38 cellular contexts compared by ENCODE assay signal in the genomic region with DNA sequence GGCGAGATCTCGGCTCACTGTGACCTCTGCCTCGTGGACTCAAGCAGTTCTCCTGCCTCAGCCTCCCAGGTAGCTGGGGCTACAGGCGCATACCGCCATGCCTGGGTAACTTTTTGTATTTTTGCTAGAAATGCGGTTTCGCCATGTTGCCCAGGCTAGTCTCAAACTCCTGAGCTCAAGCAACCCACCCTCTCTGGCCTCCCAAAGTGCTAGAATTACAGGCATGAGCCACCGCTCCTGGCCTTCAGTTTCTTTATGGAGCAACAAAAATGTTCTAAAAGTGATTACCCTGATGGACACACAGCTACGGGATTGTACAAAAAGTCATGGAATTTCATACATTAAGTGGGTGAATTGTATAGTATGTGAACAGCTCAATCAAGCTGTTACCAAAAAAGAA.
"Had no signal": no experiment of that assay in that cellular context is flagged by ENCODE, and none has a peak within 500 bp of the region (broad histone marks: within the 10 kb centered on the region; RNA-seq: fewer than 3 reads in every experiment).

No MANE protein-coding gene starts in this region.

- H3K4me3 Mint-ChIP-seq: activated naive CD4-positive, alpha-beta T cell treated with anti-CD3 and anti-CD28 coated beads for 36 hours; activated naive CD4-positive, alpha-beta T cell treated with anti-CD3 and anti-CD28 coated beads, Interleukin-2, amount 10 ng/mL, durations not matched to agents 7 days and 5 days; activated naive CD4-positive, alpha-beta T cell treated with anti-CD3 and anti-CD28 coated beads, Interleukin-2, amount 50 U/mL, for 24 hours; activated naive CD8-positive, alpha-beta T cell; activated naive CD8-positive, alpha-beta T cell treated with anti-CD3 and anti-CD28 coated beads for 36 hours; activated naive CD8-positive, alpha-beta T cell treated with anti-CD3 and anti-CD28 coated beads, Interleukin-2, amount 10 ng/mL, durations not matched to agents 7 days and 5 days; activated naive CD8-positive, alpha-beta T cell treated with anti-CD3 and anti-CD28 coated beads, Interleukin-2, amount 50 U/mL, for 24 hours; activated T-cell treated with anti-CD3 and anti-CD28 coated beads, Interleukin-2, amount 50 U/mL, for 24 hours; activated T-cell treated with anti-CD3 and anti-CD28 coated beads, Interleukin-2, amount 50 U/mL, for 4 hours; activated T-cell treated with anti-CD3 and anti-CD28 coated beads, Interleukin-2, amount 50 U/mL, for 72 hours; activated T-helper 1 cell treated with anti-CD3 and anti-CD28 coated beads, Interleukin-12 subunit alpha, Interleukin-12 subunit beta, Interleukin-2, Interleukin-4 antibody, amounts not matched to agents 30 ng/mL and 10 ng/mL and 1 ng/mL, durations not matched to agents 14 hours and 24 hours and 36 hours; activated T-helper 17 cell treated with anti-CD3 and anti-CD28 coated beads, Interleukin-2, amount 50 U/mL, for 72 hours; brain; central memory CD8-positive, alpha-beta T cell had no signal

- H3K9me3 Mint-ChIP-seq: activated naive CD4-positive, alpha-beta T cell treated with anti-CD3 and anti-CD28 coated beads for 36 hours; activated naive CD8-positive, alpha-beta T cell treated with anti-CD3 and anti-CD28 coated beads for 36 hours had no signal

- H3K9me3 ChIP-seq: adrenal gland, body of pancreas had no signal

- H3K27ac ChIP-seq: adrenal gland, ascending aorta, body of pancreas, brain microvascular endothelial cell, breast epithelium, cardiac muscle cell had no signal

- ATAC-seq: activated naive CD4-positive, alpha-beta T cell treated with anti-CD3 and anti-CD28 coated beads, Interleukin-2, amount 50 U/mL, for 72 hours; activated naive CD8-positive, alpha-beta T cell treated with anti-CD3 and anti-CD28 coated beads, Interleukin-2, amount 50 U/mL, for 24 hours; activated T-cell treated with anti-CD3 and anti-CD28 coated beads, Interleukin-2, amount 50 U/mL, for 4 hours; activated T-cell treated with anti-CD3 and anti-CD28 coated beads, Interleukin-2, amount 50 U/mL, for 72 hours; activated T-helper 17 cell treated with anti-CD3 and anti-CD28 coated beads, Interleukin-2, amount 50 U/mL, for 72 hours; body of pancreas had no signal

- H3K27me3 Mint-ChIP-seq: activated naive CD4-positive, alpha-beta T cell treated with anti-CD3 and anti-CD28 coated beads, Interleukin-2, amount 10 ng/mL, durations not matched to agents 7 days and 5 days; activated naive CD4-positive, alpha-beta T cell treated with anti-CD3 and anti-CD28 coated beads, Interleukin-2, amount 50 U/mL, for 24 hours; activated naive CD8-positive, alpha-beta T cell; activated naive CD8-positive, alpha-beta T cell treated with anti-CD3 and anti-CD28 coated beads for 36 hours; activated naive CD8-positive, alpha-beta T cell treated with anti-CD3 and anti-CD28 coated beads, Interleukin-2, amount 10 ng/mL, durations not matched to agents 7 days and 5 days; activated naive CD8-positive, alpha-beta T cell treated with anti-CD3 and anti-CD28 coated beads, Interleukin-2, amount 50 U/mL, for 24 hours; activated T-cell treated with anti-CD3 and anti-CD28 coated beads, Interleukin-2, amount 50 U/mL, for 24 hours; activated T-helper 17 cell treated with anti-CD3 and anti-CD28 coated beads, Interleukin-2, amount 50 U/mL, for 72 hours; central memory CD8-positive, alpha-beta T cell had no signal

- H3K27me3 ChIP-seq: adrenal gland, ascending aorta, body of pancreas, brain microvascular endothelial cell, breast epithelium, cardiac muscle cell had no signal

- H3K27ac Mint-ChIP-seq: activated naive CD4-positive, alpha-beta T cell treated with anti-CD3 and anti-CD28 coated beads for 36 hours; activated naive CD4-positive, alpha-beta T cell treated with anti-CD3 and anti-CD28 coated beads, Interleukin-2, amount 10 ng/mL, durations not matched to agents 7 days and 5 days; activated naive CD4-positive, alpha-beta T cell treated with anti-CD3 and anti-CD28 coated beads, Interleukin-2, amount 50 U/mL, for 24 hours; activated naive CD4-positive, alpha-beta T cell treated with anti-CD3 and anti-CD28 coated beads, Interleukin-2, amount 50 U/mL, for 72 hours; activated naive CD8-positive, alpha-beta T cell; activated naive CD8-positive, alpha-beta T cell treated with anti-CD3 and anti-CD28 coated beads for 36 hours; activated naive CD8-positive, alpha-beta T cell treated with anti-CD3 and anti-CD28 coated beads, Interleukin-2, amount 10 ng/mL, durations not matched to agents 7 days and 5 days; activated naive CD8-positive, alpha-beta T cell treated with anti-CD3 and anti-CD28 coated beads, Interleukin-2, amount 50 U/mL, for 24 hours; activated T-cell treated with anti-CD3 and anti-CD28 coated beads, Interleukin-2, amount 50 U/mL, for 24 hours; activated T-cell treated with anti-CD3 and anti-CD28 coated beads, Interleukin-2, amount 50 U/mL, for 72 hours; activated T-helper 1 cell treated with anti-CD3 and anti-CD28 coated beads, Interleukin-12 subunit alpha, Interleukin-12 subunit beta, Interleukin-2, Interleukin-4 antibody, amounts not matched to agents 30 ng/mL and 10 ng/mL and 1 ng/mL, durations not matched to agents 14 hours and 24 hours and 36 hours; activated T-helper 17 cell treated with anti-CD3 and anti-CD28 coated beads, Interleukin-2, amount 50 U/mL, for 72 hours; activated T-helper 2 cell treated with anti-CD3 and anti-CD28 coated beads, Interferon-gamma antibody, Interleukin-2, Interleukin-4, amounts not matched to agents 10 μg/mL and 5 μg/mL and 100 μg/mL, durations not matched to agents 14 hours and 24 hours and 36 hours; brain had no signal

- H3K4me1 ChIP-seq: adrenal gland, ascending aorta, body of pancreas, breast epithelium had no signal

- DNase-seq: activated effector memory CD4-positive, alpha-beta T cell treated with anti-CD3 and anti-CD28 coated beads, Interleukin-2, amount 50 U/mL, for 16 hours; activated effector memory CD4-positive, alpha-beta T cell treated with Interleukin-2 at 50 U/mL for 16 hours; activated gamma-delta T cell; activated gamma-delta T cell treated with Interleukin-2 at 50 U/mL for 16 hours; activated naive CD4-positive, alpha-beta T cell; activated naive CD4-positive, alpha-beta T cell treated with anti-CD3 and anti-CD28 coated beads for 36 hours; activated naive CD4-positive, alpha-beta T cell treated with anti-CD3 and anti-CD28 coated beads, Interleukin-2, amount 10 ng/mL, durations not matched to agents 7 days and 5 days; activated naive CD4-positive, alpha-beta T cell treated with anti-CD3 and anti-CD28 coated beads, Interleukin-2, amount 50 U/mL, for 16 hours; activated naive CD4-positive, alpha-beta T cell treated with Interleukin-2 at 50 U/mL for 16 hours; activated naive CD8-positive, alpha-beta T cell treated with anti-CD3 and anti-CD28 coated beads for 36 hours; activated naive CD8-positive, alpha-beta T cell treated with anti-CD3 and anti-CD28 coated beads, Interleukin-2, amount 10 ng/mL, durations not matched to agents 7 days and 5 days; activated naive CD8-positive, alpha-beta T cell treated with anti-CD3 and anti-CD28 coated beads, Interleukin-2, amount 50 U/mL, for 24 hours; activated T-cell treated with anti-CD3 and anti-CD28 coated beads for 4 hours; activated T-cell treated with anti-CD3 and anti-CD28 coated beads, Interleukin-2, amount 50 U/mL, for 1 hour; activated T-cell treated with anti-CD3 and anti-CD28 coated beads, Interleukin-2, amount 50 U/mL, for 24 hours; activated T-cell treated with anti-CD3 and anti-CD28 coated beads, Interleukin-2, amount 50 U/mL, for 4 hours; activated T-cell treated with anti-CD3 and anti-CD28 coated beads, Interleukin-2, amount 50 U/mL, for 48 hours; activated T-cell treated with anti-CD3 and anti-CD28 coated beads, Interleukin-2, amount 50 U/mL, for 72 hours; adrenal gland; amniotic stem cell; amygdala; anterior cingulate cortex; aorta; body of pancreas; brain microvascular endothelial cell; caudate nucleus; central memory CD4-positive, alpha-beta T cell had no signal

- H3K36me3 Mint-ChIP-seq: activated naive CD4-positive, alpha-beta T cell treated with anti-CD3 and anti-CD28 coated beads, Interleukin-2, amount 10 ng/mL, durations not matched to agents 7 days and 5 days; activated naive CD4-positive, alpha-beta T cell treated with anti-CD3 and anti-CD28 coated beads, Interleukin-2, amount 50 U/mL, for 24 hours; activated naive CD8-positive, alpha-beta T cell; activated naive CD8-positive, alpha-beta T cell treated with anti-CD3 and anti-CD28 coated beads for 36 hours; activated naive CD8-positive, alpha-beta T cell treated with anti-CD3 and anti-CD28 coated beads, Interleukin-2, amount 10 ng/mL, durations not matched to agents 7 days and 5 days; brain had no signal

- H3K36me3 ChIP-seq: adrenal gland, ascending aorta, brain microvascular endothelial cell, breast epithelium, cardiac muscle cell had no signal

- H3K4me3 ChIP-seq: adrenal gland, ascending aorta, body of pancreas, breast epithelium, cardiac muscle cell had no signal

- H3K4me1 Mint-ChIP-seq: activated naive CD4-positive, alpha-beta T cell treated with anti-CD3 and anti-CD28 coated beads, Interleukin-2, amount 10 ng/mL, durations not matched to agents 7 days and 5 days; activated naive CD4-positive, alpha-beta T cell treated with anti-CD3 and anti-CD28 coated beads, Interleukin-2, amount 50 U/mL, for 24 hours; activated naive CD8-positive, alpha-beta T cell treated with anti-CD3 and anti-CD28 coated beads for 36 hours; activated naive CD8-positive, alpha-beta T cell treated with anti-CD3 and anti-CD28 coated beads, Interleukin-2, amount 10 ng/mL, durations not matched to agents 7 days and 5 days; activated naive CD8-positive, alpha-beta T cell treated with anti-CD3 and anti-CD28 coated beads, Interleukin-2, amount 50 U/mL, for 24 hours; activated T-helper 17 cell treated with anti-CD3 and anti-CD28 coated beads, Interleukin-2, amount 50 U/mL, for 72 hours; brain; central memory CD8-positive, alpha-beta T cell had no signal
